Comparison of ENCODE assay signal across 1 cellular context in genomic region chr5:61790678-61791077, GRCh38.
TF ChIP-seq lines count a peak whose summit lies in the region.

No MANE protein-coding gene starts in this region.

TF ChIP-seq in HepG2, 621 proteins besides CTCF, POLR2A, EP300 and RAD21 (continued from another document and continues in another):
- TF ChIP-seq ZNF407 (CRISPR knock-in tag; IDR thresholded peaks at IDR 0.05; ENCODE audit: not compliant biosample characterization) (no peak), POGZ (CRISPR knock-in tag; IDR thresholded peaks at IDR 0.05) (peak; percentile 71), ZNF292 (CRISPR knock-in tag; IDR thresholded peaks at IDR 0.05; ENCODE audit: borderline replicate concordance, low read depth) (peak; percentile 53; the same call in 1 of the 2 replicates), CBX5 (CRISPR knock-in tag; IDR thresholded peaks at IDR 0.05; ENCODE audit: borderline replicate concordance) (peak; percentile 57; the same call in 1 of the 2 replicates), KDM3A (CRISPR knock-in tag; IDR thresholded peaks at IDR 0.05; ENCODE audit: low read depth) (no peak), ZNF790 (CRISPR knock-in tag; IDR thresholded peaks at IDR 0.05; ENCODE audit: borderline replicate concordance) (no peak), RARA (CRISPR knock-in tag; IDR thresholded peaks at IDR 0.05) (peak; percentile 69), XRCC5 (optimal IDR thresholded peaks at IDR 0.05; ENCODE audit: low read length) (peak; percentile 15), HNRNPLL (IDR thresholded peaks at IDR 0.05; ENCODE audit: low read depth, low read length, poor library complexity, severe bottlenecking) (no peak), DPF2 (CRISPR knock-in tag; IDR thresholded peaks at IDR 0.05; ENCODE audit: borderline replicate concordance, low read depth) (peak; percentile 86), ZNF362 (CRISPR knock-in tag; IDR thresholded peaks at IDR 0.05; ENCODE audit: borderline replicate concordance) (no peak), UBTF (CRISPR knock-in tag; IDR thresholded peaks at IDR 0.05) (no peak), BHLHE40 (IDR thresholded peaks at IDR 0.05; ENCODE audit: low read length) (0 out of 2 replicates have a peak, but pooled peaks have one; percentile 8), ZFP36L2 (CRISPR knock-in tag; IDR thresholded peaks at IDR 0.05) (no peak), SP5 (CRISPR knock-in tag; IDR thresholded peaks at IDR 0.05; ENCODE audit: borderline replicate concordance, low read depth) (no peak), PAXIP1 (CRISPR knock-in tag; conservative IDR thresholded peaks at IDR 0.05) (peak; percentile 64), JUNB (CRISPR knock-in tag; IDR thresholded peaks at IDR 0.05; ENCODE audit: borderline replicate concordance) (peak; percentile 97), TCF12 (IDR thresholded peaks at IDR 0.05) (no peak), TCF12 (CRISPR knock-in tag; IDR thresholded peaks at IDR 0.05) (0 out of 2 replicates have a peak, but pooled peaks have one; percentile 45), ZNF383 (CRISPR knock-in tag; IDR thresholded peaks at IDR 0.05; ENCODE audit: borderline replicate concordance) (no peak), MEIS1 (CRISPR knock-in tag; IDR thresholded peaks at IDR 0.05; ENCODE audit: borderline replicate concordance) (peak; percentile 88; the same call in 1 of the 2 replicates), ZFP1 (CRISPR knock-in tag; IDR thresholded peaks at IDR 0.05) (0 out of 2 replicates have a peak, but pooled peaks have one; percentile 31), ARID5B (CRISPR knock-in tag; IDR thresholded peaks at IDR 0.05) (peak; percentile 79), JUND (CRISPR knock-in tag; IDR thresholded peaks at IDR 0.05) (peak; percentile 99), SMC3 (IDR thresholded peaks at IDR 0.05; ENCODE audit: low read length) (peak; percentile 1; the same call in 1 of the 2 replicates), DRAP1 (CRISPR knock-in tag; IDR thresholded peaks at IDR 0.05) (0 out of 2 replicates have a peak, but pooled peaks have one; percentile 12), PBX2 (CRISPR knock-in tag; IDR thresholded peaks at IDR 0.05) (0 out of 2 replicates have a peak, but pooled peaks have one; percentile 44), FOXP4 (CRISPR knock-in tag; IDR thresholded peaks at IDR 0.05) (peak; percentile 34; the same call in 1 of the 2 replicates), ZNF317 (CRISPR knock-in tag; IDR thresholded peaks at IDR 0.05) (0 out of 2 replicates have a peak, but pooled peaks have one; percentile 33), TBX3 (IDR thresholded peaks at IDR 0.05; ENCODE audit: borderline replicate concordance) (peak; percentile 60), ATF3 (CRISPR knock-in tag; IDR thresholded peaks at IDR 0.05) (peak; percentile 92), KAT8 (CRISPR knock-in tag; IDR thresholded peaks at IDR 0.05) (0 out of 2 replicates have a peak, but pooled peaks have one; percentile 38)
